7 cellular contexts compared by ENCODE assay signal in genomic region chr18:7341581-7342337, GRCh38.
"Had no signal": no experiment of that assay in that cellular context is flagged by ENCODE, and none has a peak within 500 bp of the region (broad histone marks: within the 10 kb centered on the region; RNA-seq: fewer than 3 reads in every experiment).

No MANE protein-coding gene starts in this region.

- FAIRE-seq: H1, H54, HTR-8/SVneo had no signal

- H3K4me3 ChIP-seq: GM23338 had no signal

- H2AFZ ChIP-seq: GM23338 had no signal

- DNase-seq: H9, HCEC 1CT, KG1 had no signal

- H3K4me2 ChIP-seq: GM23338 had no signal

- ATAC-seq: GM23338 had no signal
